8 cellular contexts compared by ENCODE assay signal in genomic region chr4:169010125-169011023, GRCh38. TPM values are rescaled to one million over a fixed set of nuclear protein-coding genes. Genes with fewer than 3 reads are reported as not detected.
DNase-seq lines count a peak whose midpoint lies in the region; ATAC-seq, FAIRE-seq and TF ChIP-seq lines count a peak whose summit lies in the region.

Gene CBR4 (minus strand): TSS chr4:169010255. CDS start chr4:169010089, 166 bp downstream.

- peaks cover 55% of the 10 kb centered on the region for H3K4me1 Mint-ChIP-seq in brain

- DNase-seq in NCI-H2107 (lab: John Stamatoyannopoulos, UW) (peak; percentile 82), iPS DF 4.7 (ENCODE audit: extremely low read depth, low spot score) (peak; percentile 94), gastrocnemius medialis (peak; percentile 97)

- H3K9me3 ChIP-seq in gastrocnemius medialis: no peaks in the 10 kb centered on the region

- TF ChIP-seq CTCF in 22Rv1 (IDR thresholded peaks at IDR 0.05): no peak
- TF ChIP-seq CTCF in brain (conservative IDR thresholded peaks at IDR 0.05): peak; percentile 58
- TF ChIP-seq CTCF in gastrocnemius medialis (IDR thresholded peaks at IDR 0.05 in 4 of 5, conservative IDR thresholded peaks at IDR 0.05 in 1 of 5): peak in 4 of 5 experiments; percentile 24 to 48 (median 30)

- intact Hi-C loops in gastrocnemius medialis (cut with DNase I; ENCODE audit: low total_unique reads): loop anchor here (5.0 to 10.0 kb wide), 3 partner anchors 302 to 526 kb away; partner anchors contain the start of gene DDX60L

- H3K27ac ChIP-seq in 22Rv1: peak within 1 kb of the TSS; percentile 83
- peak within 1 kb of the TSS; percentile 94 to 98 (median 97) for H3K27ac ChIP-seq in gastrocnemius medialis

- TF ChIP-seq POLR2A in gastrocnemius medialis (IDR thresholded peaks at IDR 0.05): peak; percentile 86 to 93

- in situ Hi-C loops in gastrocnemius medialis (cut with MboI; ENCODE audit: low sequenced_read_pairs in 4 of 4): loop anchor here (10.0 to 25.0 kb wide), 4 partner anchors 252 to 477 kb away; partner anchors contain the start of gene SH3RF1 (in 1 of the 4)

- H3K27me3 ChIP-seq in gastrocnemius medialis: no peaks in the 10 kb centered on the region

- peak within 1 kb of the TSS; percentile 96 to 99 (median 98) for H3K4me3 Mint-ChIP-seq in brain

- peak within 1 kb of the TSS; percentile 79 to 89 (median 86) for H3K4me3 ChIP-seq in gastrocnemius medialis

- H3K4me1 ChIP-seq in gastrocnemius medialis: peaks cover 28 to 32% of the 10 kb centered on the region in 2 donors

- H3K36me3 ChIP-seq in gastrocnemius medialis: peaks cover 0 to 12% of the 10 kb centered on the region in 2 donors

- H3K36me3 Mint-ChIP-seq in brain: peaks cover 17% of the 10 kb centered on the region

- H3K27me3 Mint-ChIP-seq in brain: peaks cover 7% of the 10 kb centered on the region

- FAIRE-seq in TTC549 (lab: Jason Lieb, UNC): peak; percentile 97

- ATAC-seq in GM18517 (IDR thresholded peaks at IDR 0.05; ENCODE audit: unreplicated experiment) (peak; percentile 98), HG03060 (IDR thresholded peaks at IDR 0.05; ENCODE audit: low read depth, unreplicated experiment) (peak; percentile 99), gastrocnemius medialis (peak; percentile 94 to 98)

- no peaks in the 10 kb centered on the region for H3K9me3 Mint-ChIP-seq in brain

- peak within 1 kb of the TSS; percentile 98 to 99 (median 99) for H3K27ac Mint-ChIP-seq in brain

RNA-seq across cellular contexts. Expression of gene CBR4, which starts in this region (rescaled TPM):
- 3.1 TPM for polyA plus RNA-seq in brain (ENCODE audit: insufficient read depth, low read depth, low replicate concordance)
- total RNA-seq in gastrocnemius medialis: 10 to 100 TPM; 11.5 to 21.0 (median 17.5) TPM

Comparison
In these comparisons a context has a peak if more than half of its experiments do, and no peak if none do; other contexts are left out.
1. Peak in every context shown above with its lines: DNase-seq, ATAC-seq, H3K4me3 ChIP-seq and H3K27ac ChIP-seq.